In the genomic region with DNA sequence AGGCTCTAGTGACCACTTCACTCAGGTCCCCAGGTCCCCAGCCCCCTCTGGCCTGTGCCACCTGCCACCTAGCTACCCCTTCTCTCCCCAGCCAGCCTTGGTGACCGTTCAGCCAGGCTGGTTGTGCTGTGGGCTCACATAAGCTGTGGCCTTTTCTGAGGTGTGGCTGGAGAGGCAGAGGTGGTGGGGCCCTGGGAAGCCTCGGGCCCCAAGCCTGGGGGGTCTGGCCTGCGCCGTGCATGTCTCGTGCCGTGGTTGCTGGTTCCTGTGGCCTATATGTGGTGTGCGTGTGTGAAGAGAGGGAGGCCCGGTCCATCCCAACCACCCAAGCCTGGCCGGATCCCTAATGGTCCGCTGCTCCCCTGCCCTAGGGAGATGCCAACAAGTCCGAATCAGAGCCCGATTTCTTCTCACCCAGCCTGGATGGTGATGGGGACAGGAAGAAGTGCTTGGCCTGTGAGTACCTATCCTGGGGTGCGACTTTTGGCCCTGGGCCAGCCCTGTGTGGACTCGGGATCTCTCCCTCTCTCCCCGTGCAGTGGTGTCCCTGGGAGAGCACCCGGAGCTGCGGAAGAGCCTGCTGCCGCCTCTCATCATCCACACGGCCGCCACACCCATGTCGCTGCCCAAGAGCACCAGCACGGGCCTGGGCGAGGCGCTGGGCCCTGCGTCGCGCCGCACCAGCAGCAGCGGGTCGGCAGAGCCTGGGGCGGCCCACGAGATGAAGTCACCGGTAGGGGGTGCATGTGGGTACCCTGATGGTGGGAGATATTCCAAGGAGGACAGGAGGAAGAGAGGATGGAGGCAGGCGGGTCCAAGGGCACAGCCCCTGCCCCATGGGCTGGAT, we compare ENCODE assay signal across 12 cellular contexts. TPM values are rescaled to one million over a fixed set of nuclear protein-coding genes. Genes with fewer than 3 reads are reported as not detected.
DNase-seq lines count a peak whose midpoint lies in the region; ATAC-seq, FAIRE-seq and TF ChIP-seq lines count a peak whose summit lies in the region.
"Had no signal": no experiment of that assay in that cellular context is flagged by ENCODE, and none has a peak within 500 bp of the region (broad histone marks: within the 10 kb centered on the region; RNA-seq: fewer than 3 reads in every experiment).

No MANE protein-coding gene starts in this region.

- FAIRE-seq in small intestine (lab: Jason Lieb, UNC) = no peak
- FAIRE-seq: TTC549 had no signal

- DNase-seq in left cardiac atrium (peak; percentile 60), heart left ventricle (no peak), WERI-Rb-1 (no peak), iPS DF 19.7 (ENCODE audit: low read depth, low spot score) (peak; percentile 33), small intestine (peak; percentile 50), hippocampal formation (lab: John Stamatoyannopoulos, UW) (no peak), NCI-H2227 treated with DMSO at 0.1 percent for 48 hours (lab: John Stamatoyannopoulos, UW) (no peak), NCI-H446 (lab: John Stamatoyannopoulos, UW) (no peak)
- DNase-seq: activated T-cell treated with anti-CD3 and anti-CD28 coated beads, Interleukin-2, amount 50 U/mL, for 4 hours; NCI-H2029 treated with DMSO at 0.1 percent for 48 hours had no signal

- H3K27ac ChIP-seq in heart left ventricle (no peak overlapping the region), WERI-Rb-1 (peak overlapping the region; percentile 10; the same call in 1 of the 2 replicates), small intestine (ENCODE audit: low read depth in 1 of 2, low read length in 1 of 2) (no peak overlapping the region)

- peak; percentile 56 to 57 for ATAC-seq in left cardiac atrium
- ATAC-seq in heart left ventricle = no peak
- ATAC-seq: activated T-cell treated with anti-CD3 and anti-CD28 coated beads, Interleukin-2, amount 50 U/mL, for 4 hours had no signal

- H3K4me1 ChIP-seq in heart left ventricle (peaks cover 0 to 10% (median 0%) of the 10 kb centered on the region in 12 donors), small intestine (ENCODE audit: control insufficient read depth in 2 of 2, insufficient read depth in 1 of 2, low read depth in 1 of 2, low read length in 1 of 2) (no peaks in the 10 kb centered on the region)

- WGBS in heart left ventricle, 4 donors = 76 to 78% (median 77%) methylated on average over 25 to 34 of the region's 34 CpGs
- WGBS in small intestine, 3 donors = 42 to 68% (median 54%) methylated on average over 33 to 34 of the region's 34 CpGs

- TF ChIP-seq CTCF in heart left ventricle (IDR thresholded peaks at IDR 0.05) (peak in 5 of 12 donors; percentile 6 to 30 (median 17)), WERI-Rb-1 (IDR thresholded peaks at IDR 0.05; ENCODE audit: low read depth, low read length) (no peak)

- H3K9me3 ChIP-seq in heart left ventricle (no peaks in the 10 kb centered on the region), WERI-Rb-1 (ENCODE audit: severe bottlenecking) (no peaks in the 10 kb centered on the region), small intestine (ENCODE audit: control insufficient read depth, low read depth) (no peaks in the 10 kb centered on the region)

- intact Hi-C loops in left cardiac atrium (cut with DNase I) = loop anchor here in 1 of 2 donors (5.0 kb wide), 1 partner anchor 39 kb away; no protein-coding TSS in a partner anchor
- intact Hi-C loops in heart left ventricle (cut with DNase I) = no loop called here

- no peak for TF ChIP-seq POLR2A in heart left ventricle (IDR thresholded peaks at IDR 0.05)

- no peak overlapping the region for H3K4me3 ChIP-seq in heart left ventricle
- no peak overlapping the region for H3K4me3 ChIP-seq in WERI-Rb-1 (ENCODE audit: low read depth, low read length)
- H3K4me3 ChIP-seq in small intestine (ENCODE audit: low read depth in 1 of 2, low read length in 2 of 2) = no peak overlapping the region

- H3K36me3 ChIP-seq in heart left ventricle (no peaks in the 10 kb centered on the region), WERI-Rb-1 (peaks cover 94% of the 10 kb centered on the region), small intestine (ENCODE audit: control insufficient read depth in 2 of 2, insufficient read depth in 2 of 2, low read length in 2 of 2) (no peaks in the 10 kb centered on the region)

- H3K27me3 ChIP-seq in heart left ventricle = no peaks in the 10 kb centered on the region
- no peaks in the 10 kb centered on the region for H3K27me3 ChIP-seq in WERI-Rb-1 (ENCODE audit: insufficient read depth, low read depth, severe bottlenecking)
- H3K27me3 ChIP-seq in small intestine (ENCODE audit: control insufficient read depth in 2 of 2, insufficient read depth in 2 of 2, low read length in 2 of 2) = no peaks in the 10 kb centered on the region

RNA-seq across cellular contexts. Expression of gene CACNA1G, which starts 35.9 kb away (rescaled TPM):
- 1 to 10 TPM; 5.7 to 6.9 TPM for total RNA-seq in left cardiac atrium
- total RNA-seq in heart left ventricle = under 1 TPM in 8 of 9 donors, not detected in 1; 0.02 to 0.48 (median 0.14) TPM
- under 1 TPM; 0.04 to 0.11 TPM for polyA plus RNA-seq in heart left ventricle
- under 1 TPM in 1 of 3 donors, not detected in 2; 0.03 TPM for polyA plus RNA-seq in small intestine
- total RNA-seq: pulmonary artery endothelial cell had no signal

RNA-seq across cellular contexts. Expression of gene ABCC3, which starts 38.3 kb away (rescaled TPM):
- total RNA-seq in left cardiac atrium = 1 to 10 TPM; 1.4 to 5.2 TPM
- 10 to 100 TPM in 1 of 9 donors, 1 to 10 TPM in 4, under 1 TPM in 3, not detected in 1; 0.20 to 21.6 (median 1.3) TPM for total RNA-seq in heart left ventricle
- polyA plus RNA-seq in heart left ventricle = 1 to 10 TPM in 1 of 2 donors, under 1 TPM in 1; 0.50 to 1.4 TPM
- polyA plus RNA-seq in small intestine = 100 to 1,000 TPM in 1 of 3 donors, 10 to 100 TPM in 2; 36.7 to 131 (median 99.3) TPM

RNA-seq across cellular contexts. Expression of gene SPATA20, which starts 49.4 kb away (rescaled TPM):
- total RNA-seq in left cardiac atrium (10 to 100 TPM; 41.0 to 41.1 TPM), heart left ventricle (10 to 100 TPM; 21.6 to 83.0 (median 67.1) TPM)
- polyA plus RNA-seq in heart left ventricle (10 to 100 TPM; 13.8 to 52.3 TPM), small intestine (10 to 100 TPM in 2 of 3 donors, 1 to 10 TPM in 1; 7.0 to 26.6 (median 20.6) TPM)

Comparison
In these comparisons a context has a peak if more than half of its experiments do, and no peak if none do; other contexts are left out.
1. ATAC-seq: peak in left cardiac atrium (2 of 2); none in heart left ventricle (0 of 4).
2. DNase-seq: peak in left cardiac atrium (single experiment), iPS DF 19.7 (single experiment) and small intestine (single experiment); none in heart left ventricle (0 of 5), WERI-Rb-1 (single experiment), hippocampal formation (0 of 2), NCI-H2227 treated with DMSO at 0.1 percent for 48 hours (single experiment) and NCI-H446 (0 of 2).
3. RNA of gene CACNA1G, which starts 35.9 kb away (total RNA-seq): 5.7 to 6.9 TPM in left cardiac atrium; 0.02 to 0.48 TPM in heart left ventricle; every median in the first group is over 4 times any median in the second.